1 cellular context compared by ENCODE assay signal in the genomic region with DNA sequence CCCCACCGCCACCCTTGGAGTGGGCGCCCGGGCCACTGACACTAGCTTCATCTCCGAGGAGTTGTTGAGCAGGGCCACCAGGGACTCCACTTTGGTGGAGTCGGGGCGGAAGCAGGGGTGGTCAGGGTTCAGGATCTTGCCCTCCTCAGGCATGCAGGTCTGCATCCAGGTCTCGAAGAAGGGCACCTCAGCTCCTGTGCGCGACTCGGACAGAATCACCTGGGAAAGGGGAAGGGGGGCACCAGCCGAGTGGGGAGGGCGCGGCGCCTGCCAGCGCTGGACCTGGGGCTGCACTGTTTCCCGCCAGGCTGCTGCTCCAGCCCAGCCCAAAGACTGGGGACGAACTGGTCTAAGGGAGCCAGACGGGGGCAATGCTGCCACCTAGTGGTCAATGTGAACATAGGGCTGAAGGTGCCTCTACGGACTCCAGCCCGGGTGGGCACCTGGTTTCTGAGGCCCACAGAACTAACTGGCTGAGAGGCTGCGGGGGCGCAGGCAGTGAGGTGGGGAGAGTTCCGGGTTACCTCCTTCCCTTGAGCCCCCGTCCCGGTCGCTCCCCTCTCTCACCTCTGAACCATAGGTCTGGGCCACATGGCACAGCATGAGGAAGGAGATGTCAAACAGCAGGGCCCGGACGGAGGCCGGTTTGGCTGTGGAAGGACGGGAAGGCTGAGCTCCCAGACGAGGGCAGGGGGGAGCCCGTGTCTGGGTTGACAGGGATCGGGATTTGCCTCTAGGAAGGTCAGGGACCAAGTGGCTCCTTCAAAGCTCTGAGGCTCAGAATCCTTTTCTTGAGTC.
TF ChIP-seq lines count a peak whose summit lies in the region.

No MANE protein-coding gene starts in this region.

TF ChIP-seq in IMR-90, 13 proteins besides CTCF, POLR2A, EP300 and RAD21:
- TF ChIP-seq FOS (IDR thresholded peaks at IDR 0.05; ENCODE audit: low read depth, low read length) (no peak), MXI1 (IDR thresholded peaks at IDR 0.05; ENCODE audit: borderline replicate concordance, low read depth, low read length) (no peak), SMC3 (IDR thresholded peaks at IDR 0.05; ENCODE audit: low read depth, low read length) (peak; percentile 83), RCOR1 (IDR thresholded peaks at IDR 0.05; ENCODE audit: insufficient replicate concordance, low read length) (no peak), RFX5 (IDR thresholded peaks at IDR 0.05; ENCODE audit: low read depth, low read length) (no peak), MAZ (IDR thresholded peaks at IDR 0.05; ENCODE audit: borderline replicate concordance, low read depth, low read length) (peak; percentile 39; the same call in 1 of the 2 replicates), CHD1 (IDR thresholded peaks at IDR 0.05; ENCODE audit: low read depth, low read length) (no peak), NFE2L2 (IDR thresholded peaks at IDR 0.05; ENCODE audit: low read depth, low read length) (no peak), CEBPB (IDR thresholded peaks at IDR 0.05; ENCODE audit: low read depth, low read length) (no peak), MAFK (IDR thresholded peaks at IDR 0.05; ENCODE audit: low read depth, low read length) (no peak), BHLHE40 (IDR thresholded peaks at IDR 0.05; ENCODE audit: low read depth, low read length) (no peak)
- TF ChIP-seq, protein P1, sequence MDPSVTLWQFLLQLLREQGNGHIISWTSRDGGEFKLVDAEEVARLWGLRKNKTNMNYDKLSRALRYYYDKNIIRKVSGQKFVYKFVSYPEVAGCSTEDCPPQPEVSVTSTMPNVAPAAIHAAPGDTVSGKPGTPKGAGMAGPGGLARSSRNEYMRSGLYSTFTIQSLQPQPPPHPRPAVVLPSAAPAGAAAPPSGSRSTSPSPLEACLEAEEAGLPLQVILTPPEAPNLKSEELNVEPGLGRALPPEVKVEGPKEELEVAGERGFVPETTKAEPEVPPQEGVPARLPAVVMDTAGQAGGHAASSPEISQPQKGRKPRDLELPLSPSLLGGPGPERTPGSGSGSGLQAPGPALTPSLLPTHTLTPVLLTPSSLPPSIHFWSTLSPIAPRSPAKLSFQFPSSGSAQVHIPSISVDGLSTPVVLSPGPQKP (IDR thresholded peaks at IDR 0.05; ENCODE audit: borderline replicate concordance, low read depth, low read length) = no peak
- TF ChIP-seq, protein P2, sequence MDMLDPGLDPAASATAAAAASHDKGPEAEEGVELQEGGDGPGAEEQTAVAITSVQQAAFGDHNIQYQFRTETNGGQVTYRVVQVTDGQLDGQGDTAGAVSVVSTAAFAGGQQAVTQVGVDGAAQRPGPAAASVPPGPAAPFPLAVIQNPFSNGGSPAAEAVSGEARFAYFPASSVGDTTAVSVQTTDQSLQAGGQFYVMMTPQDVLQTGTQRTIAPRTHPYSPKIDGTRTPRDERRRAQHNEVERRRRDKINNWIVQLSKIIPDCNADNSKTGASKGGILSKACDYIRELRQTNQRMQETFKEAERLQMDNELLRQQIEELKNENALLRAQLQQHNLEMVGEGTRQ (IDR thresholded peaks at IDR 0.05; ENCODE audit: low read depth, low read length) = no peak
